In the genomic region with DNA sequence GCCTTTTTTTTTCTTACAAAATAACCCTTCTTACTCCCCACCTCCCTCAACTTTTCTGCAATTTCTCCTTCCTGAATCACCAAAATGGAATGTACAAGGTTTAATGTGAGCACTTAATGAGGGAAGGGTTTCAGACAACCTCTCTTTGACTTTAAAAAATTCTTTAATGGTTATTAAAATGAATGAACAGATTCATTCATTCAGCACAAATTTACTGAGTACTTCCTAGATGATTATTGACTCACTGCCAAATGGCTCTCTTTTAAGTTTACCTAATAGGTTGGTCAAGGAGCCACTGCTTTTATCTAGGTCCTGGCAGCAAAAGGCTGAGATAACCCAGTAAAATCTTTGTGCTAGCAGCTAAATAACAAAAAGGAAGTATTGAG, we compare ENCODE assay signal across 8 cellular contexts. TPM values are rescaled to one million over a fixed set of nuclear protein-coding genes. Genes with fewer than 3 reads are reported as not detected.
A peak's percentile ranks its signal among the peaks of the same experiment; 100 is the strongest.
DNase-seq lines count a peak whose midpoint lies in the region; ATAC-seq and TF ChIP-seq lines count a peak whose summit lies in the region.

No MANE protein-coding gene starts in this region.

- H3K4me1 Mint-ChIP-seq in activated T-cell treated with anti-CD3 and anti-CD28 coated beads, Interleukin-2, amount 50 U/mL, for 4 hours (ENCODE audit: low read depth), result peaks cover 6% of the 10 kb centered on the region
- H3K4me1 Mint-ChIP-seq in immature natural killer cell, result peaks cover 9 to 24% of the 10 kb centered on the region in 2 donors

- peak overlapping the region in 1 of 5 donors; percentile 25 for H3K9ac ChIP-seq in subcutaneous abdominal adipose tissue (ENCODE audit: low read length in 5 of 5)

- no peak for DNase-seq in activated T-cell treated with anti-CD3 and anti-CD28 coated beads, Interleukin-2, amount 50 U/mL, for 4 hours
- no peak for DNase-seq in activated T-cell treated with anti-CD3 and anti-CD28 coated beads, Interleukin-2, amount 50 U/mL, for 1 hour
- DNase-seq in immature natural killer cell (no peak), NCI-H748 (lab: John Stamatoyannopoulos, UW; ENCODE audit: unreplicated experiment) (no peak)
- DNase-seq in central memory CD4-positive, alpha-beta T cell, result no peak

- H3K4me3 Mint-ChIP-seq in activated T-cell treated with anti-CD3 and anti-CD28 coated beads, Interleukin-2, amount 50 U/mL, for 4 hours, result peak overlapping the region; percentile 42
- H3K4me3 Mint-ChIP-seq in immature natural killer cell, result peak overlapping the region; percentile 10 to 72 (median 65)

- no peaks in the 10 kb centered on the region for H3K36me3 Mint-ChIP-seq in activated T-cell treated with anti-CD3 and anti-CD28 coated beads, Interleukin-2, amount 50 U/mL, for 4 hours (ENCODE audit: insufficient read depth)
- no peaks in the 10 kb centered on the region for H3K36me3 Mint-ChIP-seq in immature natural killer cell

- peak overlapping the region; percentile 82 for H3K27ac ChIP-seq in VCaP
- no peak overlapping the region for H3K27ac ChIP-seq in subcutaneous abdominal adipose tissue (ENCODE audit: low read depth, low read length)

- peaks cover 0 to 2% (median 0%) of the 10 kb centered on the region in 5 donors for H3K27me3 ChIP-seq in subcutaneous abdominal adipose tissue (ENCODE audit: control insufficient read depth in 5 of 5, insufficient read depth in 4 of 5, low read length in 5 of 5)

- TF ChIP-seq CTCF in VCaP (conservative IDR thresholded peaks at IDR 0.05), result no peak

- H3K4me3 ChIP-seq in subcutaneous abdominal adipose tissue (ENCODE audit: low read depth in 1 of 5, low read length in 5 of 5), result peak overlapping the region in 3 of 5 donors; percentile 73 to 80 (median 79)

- H3K9me3 ChIP-seq in subcutaneous abdominal adipose tissue (ENCODE audit: control insufficient read depth in 5 of 5, low read length in 5 of 5), result no peaks in the 10 kb centered on the region

- H3K27ac Mint-ChIP-seq in immature natural killer cell, result no peak overlapping the region

- peaks cover 35% of the 10 kb centered on the region for H3K27me3 Mint-ChIP-seq in activated T-cell treated with anti-CD3 and anti-CD28 coated beads, Interleukin-2, amount 50 U/mL, for 4 hours (ENCODE audit: low read depth)
- H3K27me3 Mint-ChIP-seq in immature natural killer cell (ENCODE audit: low read depth in 3 of 3), result peaks cover 9 to 31% (median 10%) of the 10 kb centered on the region in 3 donors

- ATAC-seq in activated T-cell treated with anti-CD3 and anti-CD28 coated beads, Interleukin-2, amount 50 U/mL, for 4 hours, result no peak
- no peak for ATAC-seq in GM21390 (IDR thresholded peaks at IDR 0.05; ENCODE audit: unreplicated experiment)

- H3K4me1 ChIP-seq in subcutaneous abdominal adipose tissue (ENCODE audit: control insufficient read depth in 5 of 5, insufficient read depth in 5 of 5, low read length in 5 of 5), result peaks cover 2 to 19% (median 14%) of the 10 kb centered on the region in 5 donors

- no peaks in the 10 kb centered on the region for H3K9me3 Mint-ChIP-seq in activated T-cell treated with anti-CD3 and anti-CD28 coated beads, Interleukin-2, amount 50 U/mL, for 4 hours
- no peaks in the 10 kb centered on the region for H3K9me3 Mint-ChIP-seq in immature natural killer cell

- H3K36me3 ChIP-seq in subcutaneous abdominal adipose tissue (ENCODE audit: control insufficient read depth in 5 of 5, insufficient read depth in 5 of 5, low read length in 5 of 5), result peaks cover 0 to 3% (median 0%) of the 10 kb centered on the region in 5 donors

RNA-seq across cellular contexts. Expression of gene AADAT, which starts 0.9 kb away (rescaled TPM):
- not detected for total RNA-seq in activated T-cell treated with anti-CD3 and anti-CD28 coated beads, Interleukin-2, amount 50 U/mL, for 4 hours
- not detected for polyA plus RNA-seq in immature natural killer cell
